Comparison of ENCODE assay signal across 15 cellular contexts in the genomic region with DNA sequence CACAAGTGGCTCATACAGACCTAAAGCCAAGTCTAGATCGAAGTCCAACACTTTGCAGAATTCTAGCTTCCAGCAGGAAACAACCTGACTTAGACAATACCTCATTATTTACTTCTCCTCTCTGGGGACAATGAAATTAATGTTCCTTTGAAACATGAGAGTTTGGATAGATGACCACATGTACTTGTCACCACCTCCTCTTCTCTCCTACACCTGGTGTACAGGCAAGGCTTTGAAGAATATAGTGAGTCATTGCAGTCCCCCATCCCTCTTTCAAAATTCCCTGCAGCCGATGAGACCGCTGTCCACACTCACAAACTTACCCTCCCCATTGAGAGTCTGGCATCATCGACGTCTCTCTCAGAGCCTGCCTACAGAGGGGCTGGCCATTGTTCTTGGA.
A peak's percentile ranks its signal among the peaks of the same experiment; 100 is the strongest.
DNase-seq lines count a peak whose midpoint lies in the region; ATAC-seq, FAIRE-seq and TF ChIP-seq lines count a peak whose summit lies in the region.
"Had no signal": no experiment of that assay in that cellular context is flagged by ENCODE, and none has a peak within 500 bp of the region (broad histone marks: within the 10 kb centered on the region; RNA-seq: fewer than 3 reads in every experiment).

No MANE protein-coding gene starts in this region.

- no peak for ATAC-seq in HG03460 (IDR thresholded peaks at IDR 0.05; ENCODE audit: unreplicated experiment)
- no peak for ATAC-seq in gastroesophageal sphincter

- H3K27me3 ChIP-seq in bronchial epithelial cell (ENCODE audit: control insufficient read depth, insufficient read depth, low read length) (no peaks in the 10 kb centered on the region), gastroesophageal sphincter (no peaks in the 10 kb centered on the region)
- H3K27me3 ChIP-seq: SJCRH30 had no signal

- TF ChIP-seq CTCF in bronchial epithelial cell (IDR thresholded peaks at IDR 0.05; ENCODE audit: insufficient read depth, low read length, severe bottlenecking), result no peak
- TF ChIP-seq CTCF in gastroesophageal sphincter (IDR thresholded peaks at IDR 0.05), result no peak

- TF ChIP-seq POLR2A in gastroesophageal sphincter (IDR thresholded peaks at IDR 0.05), result no peak

- 14 to 44% methylated on average over 1 of the region's 5 CpGs for WGBS in gastroesophageal sphincter (ENCODE audit: low coverage in 1 of 2), 2 donors

- DNase-seq in DMS153 (lab: John Stamatoyannopoulos, UW) (peak; percentile 97), M059J (ENCODE audit: low read depth) (peak; percentile 59), NCI-H526 (lab: John Stamatoyannopoulos, UW) (peak; percentile 86), bronchial epithelial cell (ENCODE audit: low read depth) (peak; percentile 69), amygdala (lab: John Stamatoyannopoulos, UW) (no peak), NCI-H2171 treated with DMSO at 0.1 percent for 48 hours (lab: John Stamatoyannopoulos, UW) (no peak)
- DNase-seq: activated CD4-positive, alpha-beta T cell treated with anti-CD3 and anti-CD28 coated beads for 48 hours; amniotic stem cell; GM23248; Kasumi-1; left cardiac atrium; posterior cingulate gyrus had no signal

- H3K36me3 ChIP-seq in bronchial epithelial cell (ENCODE audit: control insufficient read depth, insufficient read depth, low read length) (no peaks in the 10 kb centered on the region), gastroesophageal sphincter (no peaks in the 10 kb centered on the region)
- H3K36me3 ChIP-seq: SJCRH30 had no signal

- H3K27ac ChIP-seq in gastroesophageal sphincter, result no peak overlapping the region
- H3K27ac ChIP-seq: GM23248, SJCRH30 had no signal

- H3K4me3 ChIP-seq in bronchial epithelial cell (ENCODE audit: low read depth, low read length) (no peak overlapping the region), gastroesophageal sphincter (no peak overlapping the region)
- H3K4me3 ChIP-seq: GM23248, SJCRH30 had no signal

- H3K4me1 ChIP-seq in gastroesophageal sphincter, result no peaks in the 10 kb centered on the region
- H3K4me1 ChIP-seq: SJCRH30 had no signal

- H3K9me3 ChIP-seq in gastroesophageal sphincter, result no peaks in the 10 kb centered on the region
- H3K9me3 ChIP-seq: SJCRH30 had no signal

- TF ChIP-seq EP300 in gastroesophageal sphincter (IDR thresholded peaks at IDR 0.05), result no peak

- FAIRE-seq in bronchial epithelial cell (lab: Jason Lieb, UNC), result no peak

Comparison
In these comparisons a context has a peak if more than half of its experiments do, and no peak if none do; other contexts are left out.
1. DNase-seq: peak in DMS153 (single experiment), M059J (single experiment), NCI-H526 (2 of 2) and bronchial epithelial cell (single experiment); none in amygdala (0 of 56) and NCI-H2171 treated with DMSO at 0.1 percent for 48 hours (single experiment).